14 cellular contexts compared by ENCODE assay signal in the genomic region with DNA sequence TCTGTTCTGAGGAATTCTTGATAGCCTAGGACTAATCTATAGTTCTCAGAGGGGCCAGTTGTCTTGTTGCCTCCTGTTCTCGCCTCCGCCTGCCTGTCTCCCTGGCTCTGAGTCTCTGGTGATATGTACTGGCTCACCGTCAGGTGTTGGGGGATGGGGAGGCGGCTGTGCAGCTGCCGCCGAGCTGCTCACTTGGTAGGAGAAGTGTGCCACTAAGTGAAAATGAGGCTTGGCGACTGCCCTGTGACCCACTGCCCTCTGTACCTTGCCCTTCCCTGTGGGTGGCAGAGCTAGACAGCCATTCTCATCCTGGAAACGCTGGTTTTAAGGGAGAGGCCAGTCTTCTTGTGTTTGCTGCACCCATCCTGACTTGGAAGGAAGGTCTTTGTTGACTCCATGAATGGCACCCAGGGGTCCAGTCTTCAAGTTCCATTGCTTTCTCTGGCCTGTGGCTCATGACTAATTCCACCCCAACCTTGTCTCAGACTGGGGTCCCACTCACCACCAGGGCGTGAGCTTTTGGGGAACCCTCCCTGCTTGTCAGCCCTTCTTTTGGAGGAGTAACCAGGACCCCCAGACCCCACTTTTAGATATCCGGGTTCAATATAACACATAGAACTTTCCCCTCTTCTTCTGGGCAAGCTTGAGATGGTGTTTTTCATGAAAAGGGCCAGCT.
DNase-seq lines count a peak whose midpoint lies in the region; ATAC-seq, FAIRE-seq and TF ChIP-seq lines count a peak whose summit lies in the region.
"Had no signal": no experiment of that assay in that cellular context is flagged by ENCODE, and none has a peak within 500 bp of the region (broad histone marks: within the 10 kb centered on the region; RNA-seq: fewer than 3 reads in every experiment).

No MANE protein-coding gene starts in this region.

- no peak overlapping the region for H3K4me3 ChIP-seq in liver (ENCODE audit: low read depth in 1 of 3, low read length in 3 of 3)
- H3K4me3 ChIP-seq in HepG2 (replicated peaks in 1 of 3; ENCODE audit: insufficient read depth in 1 of 3, low read depth in 2 of 3, low read length in 3 of 3): no peak overlapping the region
- no peak overlapping the region for H3K4me3 ChIP-seq in right lobe of liver
- H3K4me3 ChIP-seq: BLaER1 had no signal

- H3K4me1 Mint-ChIP-seq in chondrocyte (ENCODE audit: low read depth): no peaks in the 10 kb centered on the region
- H3K4me1 Mint-ChIP-seq: CD14-positive monocyte; CD4-positive, alpha-beta memory T cell had no signal

- no peaks in the 10 kb centered on the region for H3K79me2 ChIP-seq in HepG2 (ENCODE audit: insufficient read depth, low read length)

- TF ChIP-seq CTCF in liver (IDR thresholded peaks at IDR 0.05; ENCODE audit: low read depth, low read length, missing input control): no peak
- TF ChIP-seq CTCF in HepG2 (CRISPR knock-in tag; IDR thresholded peaks at IDR 0.05): no peak
- TF ChIP-seq CTCF in right lobe of liver (IDR thresholded peaks at IDR 0.05): no peak
- TF ChIP-seq CTCF in chondrocyte (IDR thresholded peaks at IDR 0.05): no peak

- no peak for TF ChIP-seq POLR2A in HepG2 (IDR thresholded peaks at IDR 0.05; ENCODE audit: insufficient read depth in 1 of 2, low read depth in 2 of 2, low read length in 2 of 2)
- TF ChIP-seq POLR2A in right lobe of liver (IDR thresholded peaks at IDR 0.05): no peak

- H2AFZ ChIP-seq in HepG2 (ENCODE audit: low read length): no peak overlapping the region

- H3K27ac ChIP-seq in liver (ENCODE audit: low read depth in 1 of 2, low read length in 2 of 2): no peak overlapping the region
- H3K27ac ChIP-seq in HepG2 (ENCODE audit: extremely low read length, insufficient read depth, low read length): no peak overlapping the region
- no peak overlapping the region for H3K27ac ChIP-seq in right lobe of liver
- H3K27ac ChIP-seq: BLaER1 had no signal

- no peak overlapping the region for H3K4me3 Mint-ChIP-seq in chondrocyte (ENCODE audit: unreplicated experiment)
- H3K4me3 Mint-ChIP-seq: CD14-positive monocyte; CD4-positive, alpha-beta memory T cell had no signal

- DNase-seq in HepG2 (ENCODE audit: low spot score) (no peak), right lobe of liver (peak; percentile 67 to 87 (median 75)), retina (peak; percentile 8), left ventricle myocardium superior (no peak), NCI-H2081 treated with DMSO at 0.1 percent for 48 hours (lab: John Stamatoyannopoulos, UW) (no peak), chondrocyte (ENCODE audit: low spot score) (no peak)
- DNase-seq: 8988T; CD4-positive, alpha-beta memory T cell; DMS153; GDM1; HCEC 1CT had no signal

- CTCF ChIA-PET in HepG2 (lab: Yijun Ruan, JAX; ENCODE audit: low intra/inter-chr PET ratio, low total read pairs): no interaction called here

- ATAC-seq in HepG2: no peak
- ATAC-seq in right lobe of liver: peak; percentile 80 to 89 (median 82)
- ATAC-seq in left ventricle myocardium superior: no peak

- H3K9me3 ChIP-seq in liver (ENCODE audit: control insufficient read depth in 4 of 4, low read length in 3 of 4) (no peaks in the 10 kb centered on the region), HepG2 (ENCODE audit: low read length) (no peaks in the 10 kb centered on the region), right lobe of liver (no peaks in the 10 kb centered on the region)
- H3K9me3 ChIP-seq: BLaER1 had no signal

- intact Hi-C loops in HepG2 (cut with micrococcal nuclease; ENCODE audit: unreplicated experiment) (no loop called here), right lobe of liver (cut with DNase I) (no loop called here), left ventricle myocardium superior (cut with micrococcal nuclease) (no loop called here)

- H3K36me3 ChIP-seq in liver (ENCODE audit: control insufficient read depth in 4 of 4, insufficient read depth in 3 of 4, low read depth in 1 of 4, low read length in 3 of 4) (no peaks in the 10 kb centered on the region), HepG2 (replicated peaks in 1 of 2; ENCODE audit: control insufficient read depth in 1 of 2, insufficient read depth in 2 of 2, low read length in 2 of 2) (no peaks in the 10 kb centered on the region), right lobe of liver (no peaks in the 10 kb centered on the region)
- H3K36me3 ChIP-seq: BLaER1 had no signal

- 56% methylated on average over 10 of the region's 10 CpGs for WGBS in liver
- WGBS in HepG2 (ENCODE audit: low lambda C conversion rate): 38% methylated on average over 7 of the region's 10 CpGs
- WGBS in right lobe of liver (ENCODE audit: insufficient coverage, low coverage, low lambda C conversion rate, missing lambda C conversion rate): 20% methylated on average over 2 of the region's 10 CpGs

- H3K9ac ChIP-seq in liver (ENCODE audit: low read depth in 1 of 2, low read length in 2 of 2) (no peak overlapping the region), HepG2 (ENCODE audit: insufficient read depth, low read depth, low read length) (no peak overlapping the region)
- H3K9ac ChIP-seq: BLaER1 had no signal

- H3K27ac Mint-ChIP-seq in chondrocyte (ENCODE audit: unreplicated experiment): no peak overlapping the region
- H3K27ac Mint-ChIP-seq: CD14-positive monocyte; CD4-positive, alpha-beta memory T cell had no signal

- H3K27me3 ChIP-seq in liver (ENCODE audit: control insufficient read depth in 4 of 4, insufficient read depth in 4 of 4, low read length in 3 of 4): no peaks in the 10 kb centered on the region
- peaks cover 0 to 1% of the 10 kb centered on the region in 2 experiments; a peak in 2 of 5 replicates for H3K27me3 ChIP-seq in HepG2 (ENCODE audit: control insufficient read depth in 1 of 2, insufficient read depth in 2 of 2, low read length in 2 of 2)
- no peaks in the 10 kb centered on the region for H3K27me3 ChIP-seq in right lobe of liver
- H3K27me3 ChIP-seq: BLaER1 had no signal

- peaks cover 8% of the 10 kb centered on the region for H3K9me3 Mint-ChIP-seq in chondrocyte (ENCODE audit: low read depth)

- H3K4me1 ChIP-seq in liver (ENCODE audit: control insufficient read depth in 4 of 4, insufficient read depth in 4 of 4, low read length in 3 of 4): peaks cover 4 to 14% (median 11%) of the 10 kb centered on the region in 4 donors
- no peaks in the 10 kb centered on the region for H3K4me1 ChIP-seq in HepG2 (ENCODE audit: insufficient read depth, low read length)
- peaks cover 0 to 14% (median 3%) of the 10 kb centered on the region in 4 donors for H3K4me1 ChIP-seq in right lobe of liver
- H3K4me1 ChIP-seq: BLaER1 had no signal

- FAIRE-seq in HepG2 (lab: Jason Lieb, UNC): no peak

- in situ Hi-C loops in HepG2 (cut with HindIII; ENCODE audit: extremely low pct_ligation_motif_present, low pct_unique_long_range_greater_than_20kb): no loop called here

- no peak overlapping the region for H3K4me2 ChIP-seq in HepG2 (ENCODE audit: low read depth, low read length)
- H3K4me2 ChIP-seq: BLaER1 had no signal

- TF ChIP-seq EP300 in HepG2 (IDR thresholded peaks at IDR 0.05; ENCODE audit: low read depth in 2 of 2, low read length in 2 of 2) (no peak), HepG2 (CRISPR knock-in tag; IDR thresholded peaks at IDR 0.05; ENCODE audit: borderline replicate concordance) (no peak)

- TF ChIP-seq RAD21 in liver (IDR thresholded peaks at IDR 0.05) (no peak), HepG2 (CRISPR knock-in tag; IDR thresholded peaks at IDR 0.05) (no peak)

- H4K20me1 ChIP-seq in HepG2 (ENCODE audit: insufficient read depth, low read length): no peaks in the 10 kb centered on the region
- H4K20me1 ChIP-seq: BLaER1 had no signal

- POLR2A ChIA-PET in HepG2 (lab: Yijun Ruan, JAX): no interaction called here

- H3K27me3 Mint-ChIP-seq in chondrocyte (ENCODE audit: low read depth): no peaks in the 10 kb centered on the region

- H3K36me3 Mint-ChIP-seq in chondrocyte (ENCODE audit: low read depth): no peaks in the 10 kb centered on the region
- H3K36me3 Mint-ChIP-seq: CD14-positive monocyte; CD4-positive, alpha-beta memory T cell had no signal

- BruUV-seq in HepG2 (replicated peaks; lab: Mats Ljungman, UMichigan): no TSS peak

TF ChIP-seq in liver, 16 proteins besides CTCF, POLR2A, EP300 and RAD21 (continues in another document):
- TF ChIP-seq HNF4G (IDR thresholded peaks at IDR 0.05) (peak; percentile 6), FOXA1 (IDR thresholded peaks at IDR 0.05) (no peak), EGR1 (IDR thresholded peaks at IDR 0.05; ENCODE audit: low read depth in 2 of 2) (no peak), GABPA (IDR thresholded peaks at IDR 0.05 in 1 of 2, conservative IDR thresholded peaks at IDR 0.05 in 1 of 2) (no peak), NR2F2 (IDR thresholded peaks at IDR 0.05) (no peak)
- TF ChIP-seq, protein P1, sequence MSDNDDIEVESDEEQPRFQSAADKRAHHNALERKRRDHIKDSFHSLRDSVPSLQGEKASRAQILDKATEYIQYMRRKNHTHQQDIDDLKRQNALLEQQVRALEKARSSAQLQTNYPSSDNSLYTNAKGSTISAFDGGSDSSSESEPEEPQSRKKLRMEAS (IDR thresholded peaks at IDR 0.05): no peak
- TF ChIP-seq, protein P2, sequence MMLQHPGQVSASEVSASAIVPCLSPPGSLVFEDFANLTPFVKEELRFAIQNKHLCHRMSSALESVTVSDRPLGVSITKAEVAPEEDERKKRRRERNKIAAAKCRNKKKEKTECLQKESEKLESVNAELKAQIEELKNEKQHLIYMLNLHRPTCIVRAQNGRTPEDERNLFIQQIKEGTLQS (IDR thresholded peaks at IDR 0.05): no peak

TF ChIP-seq in HepG2, 621 proteins besides CTCF, POLR2A, EP300 and RAD21:
- TF ChIP-seq U2AF1 (optimal IDR thresholded peaks at IDR 0.05; ENCODE audit: low read depth, low read length) (no peak), NFYB (CRISPR knock-in tag; IDR thresholded peaks at IDR 0.05) (no peak), ZNF567 (CRISPR knock-in tag; IDR thresholded peaks at IDR 0.05; ENCODE audit: borderline replicate concordance) (no peak), ZKSCAN8 (CRISPR knock-in tag; IDR thresholded peaks at IDR 0.05; ENCODE audit: borderline replicate concordance) (no peak), MIXL1 (CRISPR knock-in tag; IDR thresholded peaks at IDR 0.05) (no peak), ZNF441 (CRISPR knock-in tag; IDR thresholded peaks at IDR 0.05; ENCODE audit: borderline replicate concordance) (no peak), JUND (CRISPR knock-in tag; IDR thresholded peaks at IDR 0.05) (no peak), RBM22 (optimal IDR thresholded peaks at IDR 0.05; ENCODE audit: low read length) (no peak), ZMYM2 (CRISPR knock-in tag; IDR thresholded peaks at IDR 0.05) (no peak)

Comparison
In these comparisons a context has a peak if more than half of its experiments do, and no peak if none do; other contexts are left out.
1. ATAC-seq: peak in right lobe of liver (4 of 4); none in HepG2 (single experiment) and left ventricle myocardium superior (single experiment).
2. DNase-seq: peak in right lobe of liver (3 of 3) and retina (single experiment); none in HepG2 (single experiment), left ventricle myocardium superior (single experiment), NCI-H2081 treated with DMSO at 0.1 percent for 48 hours (single experiment) and chondrocyte (single experiment).